Comparison of ENCODE assay signal across 14 cellular contexts in the genomic region with DNA sequence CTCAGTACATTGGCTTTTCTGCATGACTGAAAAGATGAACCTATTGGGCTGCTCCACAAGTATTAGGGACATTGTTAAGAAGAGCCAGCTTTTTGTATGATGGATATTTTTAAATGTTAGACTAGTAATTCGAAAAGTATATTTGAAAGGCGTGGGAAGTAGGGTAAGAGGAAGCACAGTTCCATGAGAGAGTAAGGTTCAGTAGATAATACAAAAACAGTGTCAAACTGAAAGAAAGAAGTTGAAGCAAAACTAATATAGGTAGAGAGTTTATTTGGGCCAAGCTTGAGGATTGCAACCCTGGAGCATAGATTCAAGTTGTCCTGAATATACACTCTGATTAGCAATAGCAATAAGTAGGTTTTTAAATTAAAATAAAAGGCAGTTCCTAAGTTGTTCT.
A peak's percentile ranks its signal among the peaks of the same experiment; 100 is the strongest.
DNase-seq lines count a peak whose midpoint lies in the region; ATAC-seq and TF ChIP-seq lines count a peak whose summit lies in the region.
"Had no signal": no experiment of that assay in that cellular context is flagged by ENCODE, and none has a peak within 500 bp of the region (broad histone marks: within the 10 kb centered on the region; RNA-seq: fewer than 3 reads in every experiment).

No MANE protein-coding gene starts in this region.

- H3K27me3 ChIP-seq in SK-N-SH (ENCODE audit: insufficient read depth), result no peaks in the 10 kb centered on the region
- H3K27me3 ChIP-seq in PC-3 (ENCODE audit: low read length), result no peaks in the 10 kb centered on the region

- no TSS peak for BruUV-seq in PC-3 (replicated peaks; lab: Mats Ljungman, UMichigan)

- no peaks in the 10 kb centered on the region for H3K36me3 ChIP-seq in SK-N-SH (replicated peaks in 1 of 2; ENCODE audit: control insufficient read depth in 1 of 2, insufficient read depth in 2 of 2, low read length in 1 of 2)
- H3K36me3 ChIP-seq in PC-3 (ENCODE audit: low read depth, low read length), result no peaks in the 10 kb centered on the region
- H3K36me3 ChIP-seq: HAP-1 had no signal

- CTCF ChIA-PET in SK-N-SH (lab: Yijun Ruan, JAX) (no interaction called here), PC-3 (lab: Charles Lee) (no interaction called here)

- WGBS in SK-N-SH (ENCODE audit: low lambda C conversion rate), result 72% methylated on average over 2 of the region's 2 CpGs

- ATAC-seq in SK-N-SH treated with all-trans-retinoic acid at 6 μM for 48 hours (no peak), HG02885 (IDR thresholded peaks at IDR 0.05; ENCODE audit: poor library complexity, unreplicated experiment) (peak; percentile 69), PC-3 (no peak), GM18519 (IDR thresholded peaks at IDR 0.05; ENCODE audit: low FRiP score, unreplicated experiment) (no peak), GM18517 (IDR thresholded peaks at IDR 0.05; ENCODE audit: unreplicated experiment) (no peak)
- ATAC-seq: K562 had no signal

- H3K4me3 ChIP-seq in SK-N-SH (ENCODE audit: low read depth in 2 of 2, low read length in 1 of 2) (no peak overlapping the region), PC-3 (ENCODE audit: low read length) (no peak overlapping the region)
- H3K4me3 ChIP-seq: A549, HAP-1, K562 had no signal

- no peaks in the 10 kb centered on the region for H3K9me3 ChIP-seq in SK-N-SH
- no peaks in the 10 kb centered on the region for H3K9me3 ChIP-seq in PC-3 (ENCODE audit: low read length)
- H3K9me3 ChIP-seq: A549, Caco-2, HAP-1 had no signal

- TF ChIP-seq EP300 in SK-N-SH (IDR thresholded peaks at IDR 0.05; ENCODE audit: borderline replicate concordance in 1 of 2, low read depth in 1 of 2, low read length in 1 of 2), result no peak

- H3K27ac ChIP-seq in SK-N-SH (ENCODE audit: low read depth in 2 of 2, low read length in 1 of 2) (no peak overlapping the region), PC-3 (ENCODE audit: low read length) (no peak overlapping the region)
- H3K27ac ChIP-seq: 22Rv1, A549, C4-2B had no signal

- H3K9ac ChIP-seq in SK-N-SH (no peak overlapping the region), PC-3 (ENCODE audit: low read length) (no peak overlapping the region)

- H3F3A ChIP-seq in SK-N-SH (replicated peaks; ENCODE audit: insufficient read depth), result peaks cover 4% of the 10 kb centered on the region
- H3F3A ChIP-seq in PC-3 (ENCODE audit: low read length, unreplicated experiment), result no peaks in the 10 kb centered on the region

- POLR2A ChIA-PET in SK-N-SH (lab: Yijun Ruan, JAX) (no interaction called here), PC-3 (lab: Charles Lee; ENCODE audit: unreplicated experiment) (no interaction called here)

- TF ChIP-seq RAD21 in SK-N-SH (IDR thresholded peaks at IDR 0.05; ENCODE audit: low read length), result no peak

- DNase-seq in SK-N-SH, result no peak
- DNase-seq in PC-3, result no peak
- no peak for DNase-seq in stimulated activated naive CD4-positive, alpha-beta T cell (lab: John Stamatoyannopoulos, UW)
- DNase-seq: CD4-positive, alpha-beta T cell had no signal

- H4K20me1 ChIP-seq in SK-N-SH (ENCODE audit: insufficient read depth) (no peaks in the 10 kb centered on the region), PC-3 (ENCODE audit: low read length) (no peaks in the 10 kb centered on the region)

- H3K4me1 ChIP-seq in SK-N-SH (ENCODE audit: control insufficient read depth in 1 of 2, insufficient read depth in 2 of 2, low read depth in 1 of 2, low read length in 1 of 2) (0 out of 4 replicates have a peak, but pooled peaks cover 0 to 15% of the 10 kb centered on the region in 2 experiments), PC-3 (ENCODE audit: insufficient read depth, low read length) (peaks cover 32% of the 10 kb centered on the region)
- H3K4me1 ChIP-seq: A549, Caco-2, HAP-1 had no signal

- H3K9me2 ChIP-seq in SK-N-SH (no peaks in the 10 kb centered on the region), PC-3 (replicated peaks; ENCODE audit: low read length) (no peaks in the 10 kb centered on the region)

- H3K4me2 ChIP-seq in SK-N-SH (no peak overlapping the region), PC-3 (ENCODE audit: low read length) (peak overlapping the region; percentile 56)
- H3K4me2 ChIP-seq: A549 had no signal

- TF ChIP-seq CTCF in SK-N-SH (IDR thresholded peaks at IDR 0.05) (no peak), PC-3 (conservative IDR thresholded peaks at IDR 0.05; ENCODE audit: low read depth, low read length) (no peak)

- H3K79me2 ChIP-seq in SK-N-SH (ENCODE audit: insufficient read depth), result no peaks in the 10 kb centered on the region
- H3K79me2 ChIP-seq in PC-3 (ENCODE audit: low read length), result no peaks in the 10 kb centered on the region

- H2AFZ ChIP-seq in SK-N-SH (ENCODE audit: low read depth) (peak overlapping the region; percentile 44; the same call in 1 of the 2 replicates), PC-3 (ENCODE audit: low read length) (peak overlapping the region; percentile 25; the same call in 1 of the 2 replicates)

- intact Hi-C loops in PC-3 (cut with micrococcal nuclease), result no loop called here

TF ChIP-seq in SK-N-SH, 30 proteins besides CTCF, POLR2A, EP300 and RAD21:
- TF ChIP-seq TCF12 (IDR thresholded peaks at IDR 0.05) (no peak), FOSL2 (IDR thresholded peaks at IDR 0.05; ENCODE audit: borderline replicate concordance, low read depth) (no peak), FOXJ3 (CRISPR knock-in tag; IDR thresholded peaks at IDR 0.05) (no peak), YY1 (IDR thresholded peaks at IDR 0.05; ENCODE audit: low read depth) (no peak), RXRA (IDR thresholded peaks at IDR 0.05; ENCODE audit: borderline replicate concordance, low read depth) (no peak), GATA2 (CRISPR knock-in tag; IDR thresholded peaks at IDR 0.05) (no peak), SMC3 (IDR thresholded peaks at IDR 0.05; ENCODE audit: low read depth, low read length) (no peak), TEAD4 (IDR thresholded peaks at IDR 0.05; ENCODE audit: borderline replicate concordance, insufficient read depth) (no peak), EZH2phosphoT487 (IDR thresholded peaks at IDR 0.05; ENCODE audit: borderline replicate concordance, low read depth) (no peak), POLR2AphosphoS5 (IDR thresholded peaks at IDR 0.05; ENCODE audit: low read depth, low read length) (no peak)
- TF ChIP-seq, protein P1, sequence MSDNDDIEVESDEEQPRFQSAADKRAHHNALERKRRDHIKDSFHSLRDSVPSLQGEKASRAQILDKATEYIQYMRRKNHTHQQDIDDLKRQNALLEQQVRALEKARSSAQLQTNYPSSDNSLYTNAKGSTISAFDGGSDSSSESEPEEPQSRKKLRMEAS (IDR thresholded peaks at IDR 0.05; ENCODE audit: low read depth), result no peak
TF ChIP-seq in SK-N-SH: peak in this region for 0.

TF ChIP-seq in SK-N-SH treated with all-trans-retinoic acid at 6 μM for 48 hours, 23 proteins besides CTCF, POLR2A, EP300 and RAD21:
- TF ChIP-seq ZNF70 (CRISPR knock-in tag; IDR thresholded peaks at IDR 0.05) (no peak), PPARA (CRISPR knock-in tag; IDR thresholded peaks at IDR 0.05; ENCODE audit: borderline replicate concordance) (no peak), BACH2 (CRISPR knock-in tag; IDR thresholded peaks at IDR 0.05; ENCODE audit: borderline replicate concordance) (no peak), ESRRG (CRISPR knock-in tag; IDR thresholded peaks at IDR 0.05) (no peak), ZFP3 (CRISPR knock-in tag; IDR thresholded peaks at IDR 0.05) (no peak), SNAI2 (CRISPR knock-in tag; IDR thresholded peaks at IDR 0.05) (no peak), GLIS3 (CRISPR knock-in tag; IDR thresholded peaks at IDR 0.05) (no peak)
